ENCODE assay signal across 14 cellular contexts in the genomic region with DNA sequence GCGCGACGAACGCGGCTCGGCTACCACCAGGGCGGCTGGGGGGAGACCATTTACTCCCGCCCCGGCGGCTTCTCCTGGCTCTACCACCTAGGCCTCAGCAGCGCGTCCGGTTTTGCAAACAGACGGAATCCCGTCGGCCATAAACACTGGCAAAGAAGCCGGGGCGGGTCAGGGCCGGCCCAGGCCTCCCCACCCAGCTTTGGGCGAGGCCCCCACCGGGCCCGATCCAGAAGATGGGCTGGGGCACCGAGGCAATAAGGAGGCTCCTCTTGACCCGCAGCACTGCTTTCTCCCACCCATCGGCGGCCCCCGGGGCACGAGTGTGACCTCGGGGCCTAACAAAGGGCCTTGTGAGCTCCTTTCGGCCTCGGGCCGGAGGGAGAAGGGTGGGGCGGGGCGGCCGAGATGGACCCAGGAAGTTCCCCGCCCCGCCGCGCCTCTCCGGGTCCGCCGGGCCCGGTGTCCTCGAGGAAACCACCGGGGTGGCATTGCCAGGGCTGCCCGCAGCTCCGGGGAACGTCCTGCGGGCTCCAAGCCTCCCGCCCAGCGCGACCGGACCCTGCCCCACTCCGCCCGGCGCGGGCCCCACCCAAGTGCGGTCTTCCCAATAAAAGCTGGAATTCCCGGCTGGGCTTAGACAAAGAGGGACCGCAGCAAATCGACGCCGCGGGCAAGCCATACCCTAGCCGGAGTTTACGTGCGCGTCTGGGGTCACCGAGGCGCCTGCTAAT. TPM values are rescaled to one million over a fixed set of nuclear protein-coding genes. Genes with fewer than 3 reads are reported as not detected.
DNase-seq lines count a peak whose midpoint lies in the region; ATAC-seq, FAIRE-seq and TF ChIP-seq lines count a peak whose summit lies in the region.
"Had no signal": no experiment of that assay in that cellular context is flagged by ENCODE, and none has a peak within 500 bp of the region (broad histone marks: within the 10 kb centered on the region; RNA-seq: fewer than 3 reads in every experiment).

No MANE protein-coding gene starts in this region.

- intact Hi-C loops in spleen (cut with DNase I; ENCODE audit: low total_unique reads) = loop anchor here (10.0 kb wide), 1 partner anchor 77 kb away; no protein-coding TSS in a partner anchor

- H3K9me1 ChIP-seq in keratinocyte (ENCODE audit: control insufficient read depth, extremely low read depth, insufficient read depth, low read length) = no peaks in the 10 kb centered on the region

- TF ChIP-seq CTCF in HEK293 (tag by site-specific recombination; IDR thresholded peaks at IDR 0.05) (no peak), WERI-Rb-1 (IDR thresholded peaks at IDR 0.05; ENCODE audit: low read depth, low read length) (no peak), keratinocyte (optimal IDR thresholded peaks at IDR 0.05 in 1 of 3, IDR thresholded peaks at IDR 0.05 in 1 of 3, conservative IDR thresholded peaks at IDR 0.05 in 1 of 3; ENCODE audit: extremely low read depth in 1 of 3, insufficient read depth in 2 of 3, low read length in 3 of 3) (no peak), spleen (IDR thresholded peaks at IDR 0.05 in 8 of 11, conservative IDR thresholded peaks at IDR 0.05 in 3 of 11) (no peak)

- H3K4me1 ChIP-seq in HEK293 (ENCODE audit: control insufficient read depth, insufficient read depth, low read length) = peaks cover 32% of the 10 kb centered on the region
- H3K4me1 ChIP-seq in keratinocyte (ENCODE audit: control insufficient read depth, extremely low read depth, insufficient read depth, low read length) = peaks cover 7% of the 10 kb centered on the region
- peaks cover 15 to 88% (median 54%) of the 10 kb centered on the region in 6 donors for H3K4me1 ChIP-seq in spleen

- no peak for TF ChIP-seq POLR2A in spleen (IDR thresholded peaks at IDR 0.05)

- H3K27ac ChIP-seq in HEK293 (ENCODE audit: extremely low read depth, low read depth, low read length) (no peak overlapping the region), WERI-Rb-1 (peak overlapping the region; percentile 86), keratinocyte (ENCODE audit: control insufficient read depth, insufficient read depth, low read length) (no peak overlapping the region), spleen (no peak overlapping the region)
- H3K27ac ChIP-seq: adrenal gland, esophagus squamous epithelium, SJCRH30 had no signal

- no peaks in the 10 kb centered on the region for H4K20me1 ChIP-seq in keratinocyte (ENCODE audit: control insufficient read depth, extremely low read depth, insufficient read depth, low read length)

- H3K9me3 ChIP-seq in HEK293 (ENCODE audit: control insufficient read depth, insufficient read depth, low read depth, low read length) = no peaks in the 10 kb centered on the region
- peaks cover 15% of the 10 kb centered on the region for H3K9me3 ChIP-seq in WERI-Rb-1 (ENCODE audit: severe bottlenecking)
- H3K9me3 ChIP-seq in keratinocyte (ENCODE audit: control insufficient read depth, low read depth, low read length) = no peaks in the 10 kb centered on the region
- H3K9me3 ChIP-seq in spleen = no peaks in the 10 kb centered on the region
- H3K9me3 ChIP-seq: adrenal gland, esophagus squamous epithelium, SJCRH30 had no signal

- no peak for ATAC-seq in HG02970 (IDR thresholded peaks at IDR 0.05; ENCODE audit: low FRiP score, unreplicated experiment)

- DNase-seq in WERI-Rb-1 (no peak), keratinocyte (ENCODE audit: low read depth, low spot score) (no peak), spleen (peak; percentile 74), NCI-H345 treated with DMSO at 0.1 percent for 48 hours (lab: John Stamatoyannopoulos, UW; ENCODE audit: unreplicated experiment) (no peak), glomerular visceral epithelial cell (ENCODE audit: extremely low spot score) (no peak)
- DNase-seq: adrenal gland; CD4-positive, alpha-beta memory T cell; esophagus squamous epithelium; KG1; NCI-H1694 treated with DMSO at 0.1 percent for 48 hours; SJCRH30; substantia nigra had no signal

- peaks cover 28% of the 10 kb centered on the region for H3K79me2 ChIP-seq in keratinocyte (ENCODE audit: control insufficient read depth, insufficient read depth, low read length)

- peak overlapping the region; percentile 10 for H3K4me2 ChIP-seq in keratinocyte (ENCODE audit: control insufficient read depth, extremely low read depth, insufficient read depth, low read depth, low read length)

- 49 to 91% (median 79%) methylated on average over 15 to 70 of the region's 70 CpGs for WGBS in spleen, 5 donors

- peaks cover 0 to 5% of the 10 kb centered on the region in 2 experiments; a peak in 1 of 3 replicates for H3K36me3 ChIP-seq in HEK293 (ENCODE audit: control insufficient read depth in 2 of 2, insufficient read depth in 1 of 2, low read length in 2 of 2)
- peaks cover 25% of the 10 kb centered on the region for H3K36me3 ChIP-seq in WERI-Rb-1
- H3K36me3 ChIP-seq in keratinocyte (ENCODE audit: control insufficient read depth in 2 of 2, extremely low read depth in 1 of 2, insufficient read depth in 2 of 2, low read length in 2 of 2) = no peaks in the 10 kb centered on the region
- no peaks in the 10 kb centered on the region for H3K36me3 ChIP-seq in spleen
- H3K36me3 ChIP-seq: adrenal gland, esophagus squamous epithelium had no signal

- no peak for FAIRE-seq in keratinocyte (lab: Jason Lieb, UNC)

- CTCF ChIA-PET in HEK293 (lab: Yijun Ruan, JAX) = no interaction called here

- no peak overlapping the region for H3K4me3 ChIP-seq in HEK293 (ENCODE audit: low read depth, low read length)
- peak overlapping the region; percentile 57 for H3K4me3 ChIP-seq in WERI-Rb-1 (ENCODE audit: low read depth, low read length)
- peak overlapping the region in 1 of 3 experiments; percentile 13 for H3K4me3 ChIP-seq in keratinocyte (ENCODE audit: control insufficient read depth in 2 of 3, extremely low read depth in 1 of 3, insufficient read depth in 2 of 3, low read depth in 1 of 3, low read length in 3 of 3)
- no peak overlapping the region for H3K4me3 ChIP-seq in spleen
- H3K4me3 ChIP-seq: adrenal gland, SJCRH30 had no signal

- H3K9ac ChIP-seq in keratinocyte (ENCODE audit: control insufficient read depth, extremely low read depth, insufficient read depth, low read length) = no peak overlapping the region

- H2AFZ ChIP-seq in keratinocyte (ENCODE audit: control insufficient read depth, low read length) = no peak overlapping the region

- H3K27me3 ChIP-seq in WERI-Rb-1 (ENCODE audit: insufficient read depth, low read depth, severe bottlenecking) (peaks cover 87% of the 10 kb centered on the region), keratinocyte (ENCODE audit: control insufficient read depth, extremely low read depth, insufficient read depth, low read length) (peaks cover 22% of the 10 kb centered on the region), spleen (replicated peaks in 1 of 7) (peaks cover 0 to 81% (median 37%) of the 10 kb centered on the region in 7 donors)
- H3K27me3 ChIP-seq: SJCRH30 had no signal

- dilution Hi-C loops in keratinocyte (cut with MboI; ENCODE audit: extremely low pct_ligation_motif_present, low sequenced_read_pairs) = no loop called here

- POLR2A ChIA-PET in HEK293 (lab: Yijun Ruan, JAX) = interaction anchor here (0.5 to 0.7 kb wide), 2 partner anchors 55 to 188 kb away, joined by 3 to 4 read pairs; no protein-coding TSS in a partner anchor

TF ChIP-seq in HEK293, 187 proteins besides CTCF, POLR2A, EP300 and RAD21 (continues in another document):
- TF ChIP-seq ZBTB26 (tag by site-specific recombination; optimal IDR thresholded peaks at IDR 0.05) (peak; percentile 8), SP2 (tag by site-specific recombination; IDR thresholded peaks at IDR 0.05) (peak; percentile 16; the same call in 1 of the 2 replicates)
- TF ChIP-seq, protein P1, sequence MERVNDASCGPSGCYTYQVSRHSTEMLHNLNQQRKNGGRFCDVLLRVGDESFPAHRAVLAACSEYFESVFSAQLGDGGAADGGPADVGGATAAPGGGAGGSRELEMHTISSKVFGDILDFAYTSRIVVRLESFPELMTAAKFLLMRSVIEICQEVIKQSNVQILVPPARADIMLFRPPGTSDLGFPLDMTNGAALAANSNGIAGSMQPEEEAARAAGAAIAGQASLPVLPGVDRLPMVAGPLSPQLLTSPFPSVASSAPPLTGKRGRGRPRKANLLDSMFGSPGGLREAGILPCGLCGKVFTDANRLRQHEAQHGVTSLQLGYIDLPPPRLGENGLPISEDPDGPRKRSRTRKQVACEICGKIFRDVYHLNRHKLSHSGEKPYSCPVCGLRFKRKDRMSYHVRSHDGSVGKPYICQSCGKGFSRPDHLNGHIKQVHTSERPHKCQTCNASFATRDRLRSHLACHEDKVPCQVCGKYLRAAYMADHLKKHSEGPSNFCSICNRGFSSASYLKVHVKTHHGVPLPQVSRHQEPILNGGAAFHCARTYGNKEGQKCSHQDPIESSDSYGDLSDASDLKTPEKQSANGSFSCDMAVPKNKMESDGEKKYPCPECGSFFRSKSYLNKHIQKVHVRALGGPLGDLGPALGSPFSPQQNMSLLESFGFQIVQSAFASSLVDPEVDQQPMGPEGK (tag by site-specific recombination; IDR thresholded peaks at IDR 0.05) = peak; percentile 27; the same call in 1 of the 2 replicates

RNA-seq across cellular contexts. Expression of gene BCOR, which starts 5.9 kb away (rescaled TPM):
- polyA plus RNA-seq in keratinocyte (2.8 to 5.0 TPM (median 3.6 TPM) in 3 replicates), spleen (10 to 100 TPM in 1 of 3 donors, 1 to 10 TPM in 2; 8.3 to 13.1 (median 9.8) TPM)
- 8.0 TPM for polyA plus RNA-seq in keratinocyte (2011; ENCODE audit: low read depth)
- 4.1 and 4.2 TPM in 2 replicates for polyA plus RNA-seq in keratinocyte (2011; cell fraction: cytosol; rRNA removed)
- 20.2 and 20.8 TPM in 2 replicates for polyA plus RNA-seq in keratinocyte (2011; cell fraction: nucleus; rRNA removed)
- 6.2 and 7.2 TPM in 2 replicates for polyA plus RNA-seq in keratinocyte (2012; ENCODE audit: low replicate concordance)
- 2.5 to 11.9 TPM (median 7.5 TPM) in 3 replicates for polyA minus RNA-seq in keratinocyte
- polyA minus RNA-seq in keratinocyte (2011; cell fraction: cytosol; rRNA and poly(A)+ RNA removed) = 4.0 TPM
- 13.0 and 22.7 TPM in 2 replicates for polyA minus RNA-seq in keratinocyte (2011; cell fraction: nucleus; rRNA and poly(A)+ RNA removed)
- total RNA-seq in spleen = 10 to 100 TPM; 26.1 to 38.6 (median 31.8) TPM
